In the genomic region with DNA sequence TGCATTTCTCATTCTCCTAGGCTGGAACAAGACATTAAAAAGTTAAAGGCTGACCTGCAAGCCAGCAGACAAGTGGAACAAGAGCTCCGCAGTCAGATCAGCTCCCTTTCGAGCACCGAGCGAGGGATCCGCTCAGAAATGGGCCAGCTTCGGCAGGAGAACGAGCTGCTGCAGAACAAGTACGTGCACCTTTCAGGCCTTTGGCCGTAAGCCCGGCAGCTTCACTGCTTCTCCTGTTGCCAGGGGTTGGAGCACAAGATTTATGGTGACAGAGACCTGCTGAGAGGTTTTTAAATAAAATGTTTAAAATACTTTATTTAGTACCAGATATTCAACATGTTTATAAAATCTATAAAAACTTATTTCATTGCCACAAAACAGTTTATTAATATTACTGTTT, we compare ENCODE assay signal across 1 cellular context.
TF ChIP-seq lines count a peak whose summit lies in the region.

No MANE protein-coding gene starts in this region.

TF ChIP-seq in K562, 482 proteins besides CTCF, POLR2A, EP300 and RAD21 (continued from another document):
- TF ChIP-seq, protein P1, sequence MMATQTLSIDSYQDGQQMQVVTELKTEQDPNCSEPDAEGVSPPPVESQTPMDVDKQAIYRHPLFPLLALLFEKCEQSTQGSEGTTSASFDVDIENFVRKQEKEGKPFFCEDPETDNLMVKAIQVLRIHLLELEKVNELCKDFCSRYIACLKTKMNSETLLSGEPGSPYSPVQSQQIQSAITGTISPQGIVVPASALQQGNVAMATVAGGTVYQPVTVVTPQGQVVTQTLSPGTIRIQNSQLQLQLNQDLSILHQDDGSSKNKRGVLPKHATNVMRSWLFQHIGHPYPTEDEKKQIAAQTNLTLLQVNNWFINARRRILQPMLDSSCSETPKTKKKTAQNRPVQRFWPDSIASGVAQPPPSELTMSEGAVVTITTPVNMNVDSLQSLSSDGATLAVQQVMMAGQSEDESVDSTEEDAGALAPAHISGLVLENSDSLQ (IDR thresholded peaks at IDR 0.05): 0 out of 2 replicates have a peak, but pooled peaks have one; percentile 32
TF ChIP-seq in K562: peak in this region for 2.
